Comparison of ENCODE assay signal across 2 cellular contexts in the genomic region with DNA sequence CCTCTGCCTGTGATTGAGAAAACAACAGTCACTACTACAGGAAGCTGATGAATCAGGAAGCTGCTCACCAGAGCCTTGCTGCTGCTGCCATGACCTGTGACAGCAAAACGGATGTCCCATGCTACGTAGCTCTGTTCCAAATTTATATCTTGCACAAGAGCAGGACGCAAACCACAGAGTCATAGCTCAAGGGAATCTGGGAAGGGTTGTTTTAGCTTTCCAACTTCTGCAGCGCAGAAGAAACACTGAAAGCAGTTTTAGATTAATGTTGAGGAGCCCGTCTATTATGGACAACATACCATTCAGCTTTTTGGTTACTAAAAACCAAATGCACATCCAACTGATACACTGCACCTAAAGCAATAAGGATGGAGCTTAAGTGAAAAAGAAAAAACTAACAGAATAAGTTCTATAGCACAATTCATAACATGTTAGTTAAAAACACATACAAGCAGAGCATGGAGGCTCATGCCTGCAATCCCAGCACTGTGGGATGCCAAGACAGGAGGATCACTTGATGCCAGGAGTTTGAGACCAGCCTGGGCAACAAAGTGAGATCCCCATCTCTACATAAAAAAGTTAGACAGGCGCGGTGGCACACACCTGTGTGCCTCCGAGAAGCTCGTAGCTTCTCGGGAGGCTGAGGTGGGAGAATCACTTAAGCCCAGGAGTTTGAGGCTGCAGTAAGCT.
TF ChIP-seq lines count a peak whose summit lies in the region.

No MANE protein-coding gene starts in this region.

TF ChIP-seq in IMR-90, 13 proteins besides CTCF, POLR2A, EP300 and RAD21:
- TF ChIP-seq NFE2L2 (IDR thresholded peaks at IDR 0.05; ENCODE audit: low read depth, low read length) (0 out of 2 replicates have a peak, but pooled peaks have one; percentile 29), RFX5 (IDR thresholded peaks at IDR 0.05; ENCODE audit: low read depth, low read length) (no peak), CHD1 (IDR thresholded peaks at IDR 0.05; ENCODE audit: low read depth, low read length) (no peak), MAZ (IDR thresholded peaks at IDR 0.05; ENCODE audit: borderline replicate concordance, low read depth, low read length) (no peak), SMC3 (IDR thresholded peaks at IDR 0.05; ENCODE audit: low read depth, low read length) (no peak), MXI1 (IDR thresholded peaks at IDR 0.05; ENCODE audit: borderline replicate concordance, low read depth, low read length) (no peak), CEBPB (IDR thresholded peaks at IDR 0.05; ENCODE audit: low read depth, low read length) (peak; percentile 99), BHLHE40 (IDR thresholded peaks at IDR 0.05; ENCODE audit: low read depth, low read length) (peak; percentile 61; the same call in 1 of the 2 replicates), FOS (IDR thresholded peaks at IDR 0.05; ENCODE audit: low read depth, low read length) (peak; percentile 58), MAFK (IDR thresholded peaks at IDR 0.05; ENCODE audit: low read depth, low read length) (peak; percentile 40; the same call in 1 of the 2 replicates), RCOR1 (IDR thresholded peaks at IDR 0.05; ENCODE audit: insufficient replicate concordance, low read length) (no peak)
- TF ChIP-seq, protein P1, sequence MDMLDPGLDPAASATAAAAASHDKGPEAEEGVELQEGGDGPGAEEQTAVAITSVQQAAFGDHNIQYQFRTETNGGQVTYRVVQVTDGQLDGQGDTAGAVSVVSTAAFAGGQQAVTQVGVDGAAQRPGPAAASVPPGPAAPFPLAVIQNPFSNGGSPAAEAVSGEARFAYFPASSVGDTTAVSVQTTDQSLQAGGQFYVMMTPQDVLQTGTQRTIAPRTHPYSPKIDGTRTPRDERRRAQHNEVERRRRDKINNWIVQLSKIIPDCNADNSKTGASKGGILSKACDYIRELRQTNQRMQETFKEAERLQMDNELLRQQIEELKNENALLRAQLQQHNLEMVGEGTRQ (IDR thresholded peaks at IDR 0.05; ENCODE audit: low read depth, low read length): peak; percentile 95; the same call in 1 of the 2 replicates
- TF ChIP-seq, protein P2, sequence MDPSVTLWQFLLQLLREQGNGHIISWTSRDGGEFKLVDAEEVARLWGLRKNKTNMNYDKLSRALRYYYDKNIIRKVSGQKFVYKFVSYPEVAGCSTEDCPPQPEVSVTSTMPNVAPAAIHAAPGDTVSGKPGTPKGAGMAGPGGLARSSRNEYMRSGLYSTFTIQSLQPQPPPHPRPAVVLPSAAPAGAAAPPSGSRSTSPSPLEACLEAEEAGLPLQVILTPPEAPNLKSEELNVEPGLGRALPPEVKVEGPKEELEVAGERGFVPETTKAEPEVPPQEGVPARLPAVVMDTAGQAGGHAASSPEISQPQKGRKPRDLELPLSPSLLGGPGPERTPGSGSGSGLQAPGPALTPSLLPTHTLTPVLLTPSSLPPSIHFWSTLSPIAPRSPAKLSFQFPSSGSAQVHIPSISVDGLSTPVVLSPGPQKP (IDR thresholded peaks at IDR 0.05; ENCODE audit: borderline replicate concordance, low read depth, low read length): no peak

TF ChIP-seq in H1, 55 proteins besides CTCF, POLR2A, EP300 and RAD21:
- TF ChIP-seq BACH1 (IDR thresholded peaks at IDR 0.05; ENCODE audit: low read length) (no peak), SIN3A (conservative IDR thresholded peaks at IDR 0.05 in 1 of 2, IDR thresholded peaks at IDR 0.05 in 1 of 2; ENCODE audit: low read depth in 1 of 2, low read length in 2 of 2) (no peak), SUZ12 (IDR thresholded peaks at IDR 0.05; ENCODE audit: low read length) (no peak)
- TF ChIP-seq, protein P1 (IDR thresholded peaks at IDR 0.05; ENCODE audit: low read length): 0 out of 2 replicates have a peak, but pooled peaks have one; percentile 62
